In the genomic region with DNA sequence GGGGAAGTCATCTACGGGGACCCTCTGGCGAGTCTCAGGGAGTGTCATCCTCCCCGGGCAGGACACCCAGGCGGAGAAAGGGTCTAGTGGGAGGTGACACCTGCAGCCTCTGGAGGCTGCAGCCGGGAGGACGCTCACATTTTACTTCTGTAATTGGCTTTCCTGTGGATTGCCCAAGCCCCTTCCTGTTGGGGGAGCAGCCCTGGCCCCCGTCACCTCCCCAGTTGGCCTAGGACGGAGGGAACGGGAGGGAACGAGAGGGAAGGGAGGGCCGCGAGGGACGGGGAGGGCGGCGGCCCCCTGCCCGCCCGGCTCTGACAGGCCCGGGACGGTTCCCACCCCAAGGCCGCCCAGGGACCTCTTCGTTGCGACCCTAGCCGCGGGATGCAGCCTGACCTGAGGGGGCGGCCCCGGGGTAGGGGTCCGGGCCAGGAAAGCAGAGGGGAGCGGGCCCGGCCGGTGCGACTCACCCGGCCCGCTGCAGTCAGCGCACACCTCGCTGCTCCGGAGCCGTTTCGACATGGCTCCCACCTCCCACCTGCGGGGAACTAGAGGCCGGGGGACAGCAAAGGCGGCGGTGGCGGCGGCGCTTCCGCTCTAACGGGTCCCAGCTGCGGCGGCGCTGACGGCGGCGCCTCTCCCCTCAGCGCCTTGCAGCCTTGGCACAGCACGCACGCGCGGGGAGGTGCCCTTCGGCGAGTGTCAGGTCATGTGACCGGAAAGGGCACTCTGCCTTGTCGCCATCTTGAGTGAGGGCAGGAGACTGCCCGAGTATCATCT, we compare ENCODE assay signal across 1 cellular context.
TF ChIP-seq lines count a peak whose summit lies in the region.

GIT2 (minus strand) TSS at position 666 of the 780 bp plus-strand sequence; CDS start at position 522, 144 bp downstream.

TF ChIP-seq in HepG2, 621 proteins besides CTCF, POLR2A, EP300 and RAD21 (continued from another document):
- TF ChIP-seq, protein P1, sequence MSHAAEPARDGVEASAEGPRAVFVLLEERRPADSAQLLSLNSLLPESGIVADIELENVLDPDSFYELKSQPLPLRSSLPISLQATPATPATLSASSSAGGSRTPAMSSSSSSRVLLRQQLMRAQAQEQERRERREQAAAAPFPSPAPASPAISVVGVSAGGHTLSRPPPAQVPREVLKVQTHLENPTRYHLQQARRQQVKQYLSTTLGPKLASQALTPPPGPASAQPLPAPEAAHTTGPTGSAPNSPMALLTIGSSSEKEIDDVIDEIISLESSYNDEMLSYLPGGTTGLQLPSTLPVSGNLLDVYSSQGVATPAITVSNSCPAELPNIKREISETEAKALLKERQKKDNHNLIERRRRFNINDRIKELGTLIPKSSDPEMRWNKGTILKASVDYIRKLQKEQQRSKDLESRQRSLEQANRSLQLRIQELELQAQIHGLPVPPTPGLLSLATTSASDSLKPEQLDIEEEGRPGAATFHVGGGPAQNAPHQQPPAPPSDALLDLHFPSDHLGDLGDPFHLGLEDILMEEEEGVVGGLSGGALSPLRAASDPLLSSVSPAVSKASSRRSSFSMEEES (CRISPR knock-in tag; IDR thresholded peaks at IDR 0.05) = peak; percentile 77; the same call in 1 of the 2 replicates
- TF ChIP-seq, protein P2, sequence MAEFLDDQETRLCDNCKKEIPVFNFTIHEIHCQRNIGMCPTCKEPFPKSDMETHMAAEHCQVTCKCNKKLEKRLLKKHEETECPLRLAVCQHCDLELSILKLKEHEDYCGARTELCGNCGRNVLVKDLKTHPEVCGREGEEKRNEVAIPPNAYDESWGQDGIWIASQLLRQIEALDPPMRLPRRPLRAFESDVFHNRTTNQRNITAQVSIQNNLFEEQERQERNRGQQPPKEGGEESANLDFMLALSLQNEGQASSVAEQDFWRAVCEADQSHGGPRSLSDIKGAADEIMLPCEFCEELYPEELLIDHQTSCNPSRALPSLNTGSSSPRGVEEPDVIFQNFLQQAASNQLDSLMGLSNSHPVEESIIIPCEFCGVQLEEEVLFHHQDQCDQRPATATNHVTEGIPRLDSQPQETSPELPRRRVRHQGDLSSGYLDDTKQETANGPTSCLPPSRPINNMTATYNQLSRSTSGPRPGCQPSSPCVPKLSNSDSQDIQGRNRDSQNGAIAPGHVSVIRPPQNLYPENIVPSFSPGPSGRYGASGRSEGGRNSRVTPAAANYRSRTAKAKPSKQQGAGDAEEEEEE (CRISPR knock-in tag; IDR thresholded peaks at IDR 0.05; ENCODE audit: borderline replicate concordance) = no peak; the same call in 1 of the 2 replicates
- no peak for TF ChIP-seq MEIS1 (CRISPR knock-in tag; IDR thresholded peaks at IDR 0.05; ENCODE audit: borderline replicate concordance)
- no peak for TF ChIP-seq PLRG1 (conservative IDR thresholded peaks at IDR 0.05)
- no peak for TF ChIP-seq POLR2AphosphoS2 (IDR thresholded peaks at IDR 0.05; ENCODE audit: low read depth, low read length)
- TF ChIP-seq PAWR (CRISPR knock-in tag; IDR thresholded peaks at IDR 0.05; ENCODE audit: borderline replicate concordance) = peak; percentile 87; the same call in 1 of the 2 replicates
- TF ChIP-seq, protein P3, sequence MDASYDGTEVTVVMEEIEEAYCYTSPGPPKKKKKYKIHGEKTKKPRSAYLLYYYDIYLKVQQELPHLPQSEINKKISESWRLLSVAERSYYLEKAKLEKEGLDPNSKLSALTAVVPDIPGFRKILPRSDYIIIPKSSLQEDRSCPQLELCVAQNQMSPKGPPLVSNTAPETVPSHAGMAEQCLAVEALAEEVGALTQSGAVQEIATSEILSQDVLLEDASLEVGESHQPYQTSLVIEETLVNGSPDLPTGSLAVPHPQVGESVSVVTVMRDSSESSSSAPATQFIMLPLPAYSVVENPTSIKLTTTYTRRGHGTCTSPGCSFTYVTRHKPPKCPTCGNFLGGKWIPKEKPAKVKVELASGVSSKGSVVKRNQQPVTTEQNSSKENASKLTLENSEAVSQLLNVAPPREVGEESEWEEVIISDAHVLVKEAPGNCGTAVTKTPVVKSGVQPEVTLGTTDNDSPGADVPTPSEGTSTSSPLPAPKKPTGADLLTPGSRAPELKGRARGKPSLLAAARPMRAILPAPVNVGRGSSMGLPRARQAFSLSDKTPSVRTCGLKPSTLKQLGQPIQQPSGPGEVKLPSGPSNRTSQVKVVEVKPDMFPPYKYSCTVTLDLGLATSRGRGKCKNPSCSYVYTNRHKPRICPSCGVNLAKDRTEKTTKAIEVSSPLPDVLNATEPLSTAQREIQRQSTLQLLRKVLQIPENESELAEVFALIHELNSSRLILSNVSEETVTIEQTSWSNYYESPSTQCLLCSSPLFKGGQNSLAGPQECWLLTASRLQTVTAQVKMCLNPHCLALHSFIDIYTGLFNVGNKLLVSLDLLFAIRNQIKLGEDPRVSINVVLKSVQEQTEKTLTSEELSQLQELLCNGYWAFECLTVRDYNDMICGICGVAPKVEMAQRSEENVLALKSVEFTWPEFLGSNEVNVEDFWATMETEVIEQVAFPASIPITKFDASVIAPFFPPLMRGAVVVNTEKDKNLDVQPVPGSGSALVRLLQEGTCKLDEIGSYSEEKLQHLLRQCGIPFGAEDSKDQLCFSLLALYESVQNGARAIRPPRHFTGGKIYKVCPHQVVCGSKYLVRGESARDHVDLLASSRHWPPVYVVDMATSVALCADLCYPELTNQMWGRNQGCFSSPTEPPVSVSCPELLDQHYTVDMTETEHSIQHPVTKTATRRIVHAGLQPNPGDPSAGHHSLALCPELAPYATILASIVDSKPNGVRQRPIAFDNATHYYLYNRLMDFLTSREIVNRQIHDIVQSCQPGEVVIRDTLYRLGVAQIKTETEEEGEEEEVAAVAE (CRISPR knock-in tag; IDR thresholded peaks at IDR 0.05; ENCODE audit: borderline replicate concordance) = no peak
- TF ChIP-seq, protein P4, sequence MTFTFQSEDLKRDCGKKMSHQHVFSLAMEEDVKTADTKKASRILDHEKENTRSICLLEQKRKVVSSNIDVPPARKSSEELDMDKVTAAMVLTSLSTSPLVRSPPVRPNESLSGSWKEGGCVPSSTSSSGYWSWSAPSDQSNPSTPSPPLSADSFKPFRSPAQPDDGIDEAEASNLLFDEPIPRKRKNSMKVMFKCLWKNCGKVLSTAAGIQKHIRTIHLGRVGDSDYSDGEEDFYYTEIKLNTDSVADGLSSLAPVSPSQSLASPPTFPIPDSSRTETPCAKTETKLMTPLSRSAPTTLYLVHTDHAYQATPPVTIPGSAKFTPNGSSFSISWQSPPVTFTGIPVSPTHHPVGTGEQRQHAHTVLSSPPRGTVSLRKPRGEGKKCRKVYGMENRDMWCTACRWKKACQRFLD (CRISPR knock-in tag; IDR thresholded peaks at IDR 0.05; ENCODE audit: borderline replicate concordance) = no peak
- no peak for TF ChIP-seq EHMT2 (IDR thresholded peaks at IDR 0.05; ENCODE audit: borderline replicate concordance, low read depth, low read length)
- no peak for TF ChIP-seq IRX3 (CRISPR knock-in tag; IDR thresholded peaks at IDR 0.05; ENCODE audit: borderline replicate concordance, low read depth)
- TF ChIP-seq EZH2 (conservative IDR thresholded peaks at IDR 0.05; ENCODE audit: low read depth, low read length) = no peak
- TF ChIP-seq ZFY (CRISPR knock-in tag; IDR thresholded peaks at IDR 0.05) = peak; percentile 90
- peak; percentile 19; the same call in 1 of the 2 replicates for TF ChIP-seq ZNF431 (CRISPR knock-in tag; IDR thresholded peaks at IDR 0.05; ENCODE audit: borderline replicate concordance, low read depth)
- peak; percentile 98 for TF ChIP-seq PRDM10 (CRISPR knock-in tag; IDR thresholded peaks at IDR 0.05; ENCODE audit: low read depth)
- TF ChIP-seq, protein P5, sequence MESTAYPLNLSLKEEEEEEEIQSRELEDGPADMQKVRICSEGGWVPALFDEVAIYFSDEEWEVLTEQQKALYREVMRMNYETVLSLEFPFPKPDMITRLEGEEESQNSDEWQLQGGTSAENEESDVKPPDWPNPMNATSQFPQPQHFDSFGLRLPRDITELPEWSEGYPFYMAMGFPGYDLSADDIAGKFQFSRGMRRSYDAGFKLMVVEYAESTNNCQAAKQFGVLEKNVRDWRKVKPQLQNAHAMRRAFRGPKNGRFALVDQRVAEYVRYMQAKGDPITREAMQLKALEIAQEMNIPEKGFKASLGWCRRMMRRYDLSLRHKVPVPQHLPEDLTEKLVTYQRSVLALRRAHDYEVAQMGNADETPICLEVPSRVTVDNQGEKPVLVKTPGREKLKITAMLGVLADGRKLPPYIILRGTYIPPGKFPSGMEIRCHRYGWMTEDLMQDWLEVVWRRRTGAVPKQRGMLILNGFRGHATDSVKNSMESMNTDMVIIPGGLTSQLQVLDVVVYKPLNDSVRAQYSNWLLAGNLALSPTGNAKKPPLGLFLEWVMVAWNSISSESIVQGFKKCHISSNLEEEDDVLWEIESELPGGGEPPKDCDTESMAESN (CRISPR knock-in tag; conservative IDR thresholded peaks at IDR 0.05) = peak; percentile 39; the same call in 1 of the 2 replicates
- TF ChIP-seq ZSCAN21 (CRISPR knock-in tag; IDR thresholded peaks at IDR 0.05; ENCODE audit: borderline replicate concordance) = peak; percentile 27; the same call in 1 of the 2 replicates
- TF ChIP-seq RFX3 (CRISPR knock-in tag; IDR thresholded peaks at IDR 0.05) = no peak
- TF ChIP-seq ZNF572 (CRISPR knock-in tag; IDR thresholded peaks at IDR 0.05) = peak; percentile 85; the same call in 1 of the 2 replicates
- no peak for TF ChIP-seq SMARCC2 (IDR thresholded peaks at IDR 0.05)
- peak; percentile 43; the same call in 1 of the 2 replicates for TF ChIP-seq WIZ (CRISPR knock-in tag; IDR thresholded peaks at IDR 0.05)
- peak; percentile 48; the same call in 1 of the 2 replicates for TF ChIP-seq ZMYM2 (CRISPR knock-in tag; IDR thresholded peaks at IDR 0.05)
